ENCODE assay signal across 31 cellular contexts in genomic region chr14:36215217-36215598, GRCh38. TPM values are rescaled to one million over a fixed set of nuclear protein-coding genes. Genes with fewer than 3 reads are reported as not detected.
"Had no signal": no experiment of that assay in that cellular context is flagged by ENCODE, and none has a peak within 500 bp of the region (broad histone marks: within the 10 kb centered on the region; RNA-seq: fewer than 3 reads in every experiment).

No MANE protein-coding gene starts in this region.

- H3K4me1 ChIP-seq: left ventricle myocardium inferior, sigmoid colon had no signal

- H3K4me1 Mint-ChIP-seq: activated B cell treated with CpG ODN at 0.5 μM for 24 hours; immature natural killer cell; memory B cell; nephron; stimulated activated memory B cell treated with anti-CD40 and anti-IgM and Interleukin-4, amounts not matched to agents 10 μg/mL and 1 μg/mL and 100 μg/mL, for 72 hours had no signal

- DNase-seq: activated B cell treated with CpG ODN at 0.5 μM for 24 hours; activated CD4-positive, alpha-beta T cell treated with anti-CD3 and anti-CD28 coated beads for 36 hours; activated CD4-positive, alpha-beta T cell treated with anti-CD3 and anti-CD28 coated beads, Interleukin-2, amount 50 U/mL, for 4 hours; activated CD8-positive, alpha-beta memory T cell treated with anti-CD3 and anti-CD28 coated beads, Interleukin-2, amount 50 U/mL, for 48 hours; activated naive CD4-positive, alpha-beta T cell treated with Interleukin-2 at 50 U/mL for 16 hours; activated naive CD8-positive, alpha-beta T cell treated with anti-CD3 and anti-CD28 coated beads for 36 hours; activated T-cell treated with anti-CD3 and anti-CD28 coated beads, Interleukin-2, amount 50 U/mL, for 4 hours; central memory CD4-positive, alpha-beta T cell; effector memory CD4-positive, alpha-beta T cell; foreskin melanocyte; immature natural killer cell; left ventricle myocardium inferior; nucleus accumbens; posterior cingulate gyrus; sigmoid colon; stimulated activated CD4-positive, alpha-beta T cell treated with anti-CD3 and anti-CD28 coated beads, Interleukin-15, amount 100 ng/mL, for 24 hours; T-helper 9 cell; trophoblast cell had no signal

- H3K27ac Mint-ChIP-seq: activated B cell treated with CpG ODN at 0.5 μM for 24 hours; activated CD4-positive, alpha-beta T cell treated with anti-CD3 and anti-CD28 coated beads for 36 hours; activated naive CD8-positive, alpha-beta T cell treated with anti-CD3 and anti-CD28 coated beads for 36 hours; immature natural killer cell; memory B cell; nephron; stimulated activated memory B cell treated with anti-CD40 and anti-IgM and Interleukin-4, amounts not matched to agents 10 μg/mL and 1 μg/mL and 100 μg/mL, for 72 hours had no signal

- H3K4me3 Mint-ChIP-seq: activated B cell treated with CpG ODN at 0.5 μM for 24 hours; activated CD4-positive, alpha-beta T cell treated with anti-CD3 and anti-CD28 coated beads for 36 hours; activated naive CD8-positive, alpha-beta T cell treated with anti-CD3 and anti-CD28 coated beads for 36 hours; activated T-cell treated with anti-CD3 and anti-CD28 coated beads, Interleukin-2, amount 50 U/mL, for 4 hours; immature natural killer cell; memory B cell; nephron; stimulated activated memory B cell treated with anti-CD40 and anti-IgM and Interleukin-4, amounts not matched to agents 10 μg/mL and 1 μg/mL and 100 μg/mL, for 72 hours had no signal

- H3K4me3 ChIP-seq: left ventricle myocardium inferior, sigmoid colon, smooth muscle cell had no signal

- H3K36me3 Mint-ChIP-seq: activated naive CD8-positive, alpha-beta T cell treated with anti-CD3 and anti-CD28 coated beads for 36 hours; immature natural killer cell; memory B cell; stimulated activated memory B cell treated with anti-CD40 and anti-IgM and Interleukin-4, amounts not matched to agents 10 μg/mL and 1 μg/mL and 100 μg/mL, for 72 hours had no signal

- H3K27ac ChIP-seq: left ventricle myocardium inferior, sigmoid colon had no signal

- ATAC-seq: activated CD4-positive, alpha-beta T cell treated with anti-CD3 and anti-CD28 coated beads for 36 hours; activated T-cell treated with anti-CD3 and anti-CD28 coated beads, Interleukin-2, amount 50 U/mL, for 4 hours; esophagus mucosa had no signal

- H3K36me3 ChIP-seq: left ventricle myocardium inferior, sigmoid colon had no signal

- H3K9me3 Mint-ChIP-seq: activated B cell treated with CpG ODN at 0.5 μM for 24 hours; activated naive CD8-positive, alpha-beta T cell treated with anti-CD3 and anti-CD28 coated beads for 36 hours; activated T-cell treated with anti-CD3 and anti-CD28 coated beads, Interleukin-2, amount 50 U/mL, for 4 hours; memory B cell; nephron; stimulated activated memory B cell treated with anti-CD40 and anti-IgM and Interleukin-4, amounts not matched to agents 10 μg/mL and 1 μg/mL and 100 μg/mL, for 72 hours had no signal

- H3K9me3 ChIP-seq: left ventricle myocardium inferior, sigmoid colon had no signal

- H3K4me2 ChIP-seq: smooth muscle cell had no signal

RNA-seq across cellular contexts. Expression of gene PTCSC3, which starts 38.7 kb away (rescaled TPM):
- total RNA-seq: activated B cell treated with CpG ODN at 0.5 μM for 24 hours; activated CD4-positive, alpha-beta T cell treated with anti-CD3 and anti-CD28 coated beads for 36 hours; activated CD8-positive, alpha-beta memory T cell treated with anti-CD3 and anti-CD28 coated beads for 36 hours; activated naive CD8-positive, alpha-beta T cell treated with anti-CD3 and anti-CD28 coated beads for 36 hours; activated T-cell treated with anti-CD3 and anti-CD28 coated beads, Interleukin-2, amount 50 U/mL, for 4 hours; astrocyte; dermis microvascular lymphatic vessel endothelial cell; endothelial cell of umbilical vein; esophagus mucosa; kidney epithelial cell; left ventricle myocardium inferior; renal cortical epithelial cell; sigmoid colon; smooth muscle cell; T-helper 1 cell treated with Interleukin-12 subunit alpha and Interleukin-12 subunit beta and Interleukin-4 antibody, amounts not matched to agents 30 ng/mL and 1 ng/mL, for 36 hours; temporal lobe had no signal
- polyA plus RNA-seq: endothelial cell of umbilical vein, immature natural killer cell, sigmoid colon, smooth muscle cell had no signal
